Comparison of ENCODE assay signal across 28 cellular contexts in the genomic region with DNA sequence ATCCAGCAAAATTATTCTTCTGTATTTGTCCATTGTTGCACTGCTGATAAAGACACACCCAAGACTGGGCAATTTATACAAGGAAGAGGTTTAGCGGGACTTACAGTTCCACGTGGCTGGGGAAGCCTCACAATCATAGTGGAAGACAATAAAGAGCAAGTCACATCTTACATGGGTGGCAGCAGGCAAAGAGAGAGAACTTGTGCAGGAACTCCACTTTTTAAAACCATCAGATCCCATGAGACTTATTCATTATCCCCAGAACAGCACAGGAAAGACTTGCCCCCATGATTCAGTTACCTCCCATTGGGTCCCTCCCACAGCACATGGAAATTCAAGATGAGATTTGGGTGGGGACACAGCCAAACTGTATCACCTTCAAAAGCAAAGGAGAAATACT.
"Had no signal": no experiment of that assay in that cellular context is flagged by ENCODE, and none has a peak within 500 bp of the region (broad histone marks: within the 10 kb centered on the region; RNA-seq: fewer than 3 reads in every experiment).

No MANE protein-coding gene starts in this region.

- H3K4me1 ChIP-seq: left ventricle myocardium inferior, pancreas, prostate gland, suprapubic skin, tibial artery, upper lobe of right lung had no signal

- H3K4me3 ChIP-seq: left ventricle myocardium inferior, lung, pancreas, prostate gland, skin epidermis, suprapubic skin, thoracic aorta, tibial artery, upper lobe of right lung had no signal

- ATAC-seq: naive thymus-derived CD8-positive, alpha-beta T cell; pancreas; right cardiac atrium; sciatic nerve; upper lobe of right lung had no signal

- H3K4me3 Mint-ChIP-seq: immature natural killer cell; naive thymus-derived CD8-positive, alpha-beta T cell; nephron; neural crest cell; stimulated activated naive CD8-positive, alpha-beta T cell treated with anti-CD3 and anti-CD28 coated beads, Interleukin-15, Interleukin-2, amounts not matched to agents 100 ng/mL and 50 ng/mL, for 24 hours had no signal

- H3K27ac Mint-ChIP-seq: immature natural killer cell; naive thymus-derived CD8-positive, alpha-beta T cell; nephron; stimulated activated naive CD8-positive, alpha-beta T cell treated with anti-CD3 and anti-CD28 coated beads, Interleukin-15, Interleukin-2, amounts not matched to agents 100 ng/mL and 50 ng/mL, for 24 hours had no signal

- H3K9me3 ChIP-seq: pancreas, prostate gland, suprapubic skin, thoracic aorta, tibial artery had no signal

- H3K27me3 ChIP-seq: pancreas, suprapubic skin, tibial artery, upper lobe of right lung had no signal

- H3K36me3 ChIP-seq: left ventricle myocardium inferior, pancreas, prostate gland, suprapubic skin, thoracic aorta, tibial artery, upper lobe of right lung had no signal

- H3K36me3 Mint-ChIP-seq: immature natural killer cell; naive thymus-derived CD8-positive, alpha-beta T cell had no signal

- H3K27ac ChIP-seq: left ventricle myocardium inferior, pancreas, prostate gland, skin epidermis, suprapubic skin, thoracic aorta, tibial artery, upper lobe of right lung had no signal

- H3K9me3 Mint-ChIP-seq: stimulated activated naive CD8-positive, alpha-beta T cell treated with anti-CD3 and anti-CD28 coated beads, Interleukin-15, Interleukin-2, amounts not matched to agents 100 ng/mL and 50 ng/mL, for 24 hours had no signal

- DNase-seq: hypothalamus; immature natural killer cell; kidney; left ventricle myocardium inferior; midbrain; naive thymus-derived CD8-positive, alpha-beta T cell; nucleus accumbens; pancreas; posterior cingulate gyrus; retina; right cardiac atrium; stimulated activated CD4-positive, alpha-beta T cell treated with anti-CD3 and anti-CD28 coated beads, Interleukin-12 subunit alpha, Interleukin-12 subunit beta, amount 100 ng/mL, for 4 hours; stimulated activated CD4-positive, alpha-beta T cell treated with anti-CD3 and anti-CD28 coated beads, Interleukin-15, amount 100 ng/mL, for 24 hours; stimulated activated CD4-positive, alpha-beta T cell treated with anti-CD3 and anti-CD28 coated beads, Interleukin-2, amount 100 ng/mL, for 24 hours; stimulated activated CD4-positive, alpha-beta T cell treated with anti-CD3 and anti-CD28 coated beads, Interleukin-4, amount 100 ng/mL, for 1 hour; stimulated activated naive CD4-positive, alpha-beta T cell; tibial artery; trophoblast cell; upper lobe of right lung had no signal

- H3K4me1 Mint-ChIP-seq: immature natural killer cell, nephron had no signal
